ENCODE assay signal across 9 cellular contexts in the genomic region with DNA sequence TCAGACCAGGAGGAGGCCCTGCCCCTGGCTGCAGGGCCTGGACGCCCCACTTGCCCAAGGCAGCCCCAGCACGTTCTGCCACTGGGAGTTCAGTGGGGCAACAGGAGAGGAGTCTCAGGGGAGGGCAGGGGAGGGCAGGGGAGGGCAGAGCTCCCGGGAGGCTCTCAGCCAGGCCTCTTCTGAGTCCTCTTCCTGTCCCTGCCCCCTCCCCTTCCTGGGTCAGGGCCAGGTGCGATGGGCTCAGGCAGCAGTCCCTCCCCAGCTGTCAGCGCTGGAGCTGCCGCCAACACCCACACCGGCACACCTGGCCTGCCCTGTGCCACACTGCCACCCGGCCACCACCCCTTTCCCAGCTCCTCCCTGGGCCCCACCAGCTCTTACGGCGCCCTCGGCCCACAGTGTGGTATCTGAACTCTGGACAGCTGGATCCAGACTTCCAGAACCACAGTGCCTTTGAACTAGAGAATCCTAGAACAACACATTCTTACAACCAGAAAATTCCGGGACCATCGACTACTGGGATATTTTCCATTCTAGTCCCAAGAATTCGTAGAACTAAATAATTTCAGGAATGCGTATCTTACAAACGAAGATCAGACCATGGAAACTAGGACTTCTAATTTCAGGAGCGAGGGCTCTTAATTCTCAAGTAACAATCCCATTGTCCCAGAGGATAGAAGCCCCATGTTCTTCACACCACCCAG. TPM values are rescaled to one million over a fixed set of nuclear protein-coding genes. Genes with fewer than 3 reads are reported as not detected.
DNase-seq lines count a peak whose midpoint lies in the region; ATAC-seq and TF ChIP-seq lines count a peak whose summit lies in the region.
"Had no signal": no experiment of that assay in that cellular context is flagged by ENCODE, and none has a peak within 500 bp of the region (broad histone marks: within the 10 kb centered on the region; RNA-seq: fewer than 3 reads in every experiment).

No MANE protein-coding gene starts in this region.

- H3K27me3 ChIP-seq in MM.1S (replicated peaks; ENCODE audit: insufficient read depth, low read length), result no peaks in the 10 kb centered on the region

- H3K4me3 ChIP-seq in MM.1S (ENCODE audit: low read length), result no peak overlapping the region
- no peak overlapping the region for H3K4me3 ChIP-seq in mucosa of descending colon

- no peaks in the 10 kb centered on the region for H3K79me2 ChIP-seq in MM.1S (ENCODE audit: low read length)

- no peaks in the 10 kb centered on the region for H3K9me3 ChIP-seq in MM.1S (replicated peaks; ENCODE audit: insufficient read depth, low read length)
- H3K9me3 ChIP-seq in mucosa of descending colon, result no peaks in the 10 kb centered on the region

- H3K4me2 ChIP-seq in MM.1S (ENCODE audit: low read depth, low read length), result peak overlapping the region; percentile 4; the same call in 1 of the 2 replicates

- TF ChIP-seq CTCF in 22Rv1 (IDR thresholded peaks at IDR 0.05), result no peak
- no peak for TF ChIP-seq CTCF in MM.1S (IDR thresholded peaks at IDR 0.05; ENCODE audit: low read length)
- no peak for TF ChIP-seq CTCF in mucosa of descending colon (IDR thresholded peaks at IDR 0.05)

- H3K36me3 ChIP-seq in MM.1S (replicated peaks; ENCODE audit: insufficient read depth, low read length) (no peaks in the 10 kb centered on the region), mucosa of descending colon (ENCODE audit: low read depth) (no peaks in the 10 kb centered on the region)

- H3K9ac ChIP-seq in MM.1S (ENCODE audit: low read length), result peak overlapping the region; percentile 8; the same call in 1 of the 2 replicates

- H3K27ac ChIP-seq in 22Rv1, result peak overlapping the region; percentile 15; the same call in 1 of the 2 replicates
- no peak overlapping the region for H3K27ac ChIP-seq in MM.1S (ENCODE audit: low read length)
- H3K27ac ChIP-seq: C4-2B had no signal

- peaks cover 9% of the 10 kb centered on the region for H3K4me1 ChIP-seq in MM.1S (ENCODE audit: low read length)
- H3K4me1 ChIP-seq in mucosa of descending colon (ENCODE audit: low read depth), result peaks cover 18% of the 10 kb centered on the region

- DNase-seq in MM.1S (peak; percentile 67), cerebellar cortex (ENCODE audit: low spot score) (peak; percentile 41), mucosa of descending colon (peak in 1 of 3 donors; percentile 65), NCI-H1930 (lab: John Stamatoyannopoulos, UW) (no peak), cerebellar nuclear complex (lab: John Stamatoyannopoulos, UW) (no peak), iPS-NIHi7 (ENCODE audit: extremely low spot score) (no peak), NK-92 (lab: John Stamatoyannopoulos, UW; ENCODE audit: unreplicated experiment) (no peak)

- H3K9me2 ChIP-seq in MM.1S (replicated peaks; ENCODE audit: insufficient read depth, low read length), result no peaks in the 10 kb centered on the region

- intact Hi-C loops in mucosa of descending colon (cut with DNase I, micrococcal nuclease), result no loop called here

- no peak overlapping the region for H2AFZ ChIP-seq in MM.1S (ENCODE audit: low read length)

- H3F3A ChIP-seq in MM.1S (ENCODE audit: insufficient read depth, low read length), result no peaks in the 10 kb centered on the region

- H4K20me1 ChIP-seq in MM.1S (ENCODE audit: insufficient read depth, low read length), result no peaks in the 10 kb centered on the region

- peak; percentile 60 for ATAC-seq in mucosa of descending colon

RNA-seq across cellular contexts. Expression of gene RPL3, which starts 21.8 kb away (rescaled TPM):
- 1,000 to 10,000 TPM; 1,561 to 1,749 (median 1,709) TPM for total RNA-seq in mucosa of descending colon

RNA-seq across cellular contexts. Expression of gene SYNGR1, which starts 52.1 kb away (rescaled TPM):
- 10 to 100 TPM in 1 of 3 donors, 1 to 10 TPM in 2; 1.7 to 26.5 (median 2.9) TPM for total RNA-seq in mucosa of descending colon

RNA-seq across cellular contexts. Expression of gene PDGFB, which starts 52.9 kb away (rescaled TPM):
- 10 to 100 TPM in 1 of 3 donors, 1 to 10 TPM in 2; 1.8 to 16.6 (median 5.4) TPM for total RNA-seq in mucosa of descending colon

Comparison
In these comparisons a context has a peak if more than half of its experiments do, and no peak if none do; other contexts are left out.
1. DNase-seq: peak in MM.1S (single experiment) and cerebellar cortex (single experiment); none in NCI-H1930 (0 of 2), cerebellar nuclear complex (0 of 2), iPS-NIHi7 (single experiment) and NK-92 (single experiment).